Comparison of ENCODE assay signal across 13 cellular contexts in the genomic region with DNA sequence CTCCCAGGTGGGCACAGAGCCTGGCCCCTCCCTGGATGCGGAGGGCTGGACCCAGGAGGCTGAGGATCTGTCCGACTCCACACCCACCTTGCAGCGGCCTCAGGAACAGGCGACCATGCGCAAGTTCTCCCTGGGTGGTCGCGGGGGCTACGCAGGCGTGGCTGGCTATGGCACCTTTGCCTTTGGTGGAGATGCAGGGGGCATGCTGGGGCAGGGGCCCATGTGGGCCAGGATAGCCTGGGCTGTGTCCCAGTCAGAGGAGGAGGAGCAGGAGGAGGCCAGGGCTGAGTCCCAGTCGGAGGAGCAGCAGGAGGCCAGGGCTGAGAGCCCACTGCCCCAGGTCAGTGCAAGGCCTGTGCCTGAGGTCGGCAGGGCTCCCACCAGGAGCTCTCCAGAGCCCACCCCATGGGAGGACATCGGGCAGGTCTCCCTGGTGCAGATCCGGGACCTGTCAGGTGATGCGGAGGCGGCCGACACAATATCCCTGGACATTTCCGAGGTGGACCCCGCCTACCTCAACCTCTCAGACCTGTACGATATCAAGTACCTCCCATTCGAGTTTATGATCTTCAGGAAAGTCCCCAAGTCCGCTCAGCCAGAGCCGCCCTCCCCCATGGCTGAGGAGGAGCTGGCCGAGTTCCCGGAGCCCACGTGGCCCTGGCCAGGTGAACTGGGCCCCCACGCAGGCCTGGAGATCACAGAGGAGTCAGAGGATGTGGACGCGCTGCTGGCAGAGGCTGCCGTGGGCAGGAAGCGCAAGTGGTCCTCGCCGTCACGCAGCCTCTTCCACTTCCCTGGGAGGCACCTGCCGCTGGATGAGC. TPM values are rescaled to one million over a fixed set of nuclear protein-coding genes. Genes with fewer than 3 reads are reported as not detected.
DNase-seq lines count a peak whose midpoint lies in the region; ATAC-seq and TF ChIP-seq lines count a peak whose summit lies in the region.
"Had no signal": no experiment of that assay in that cellular context is flagged by ENCODE, and none has a peak within 500 bp of the region (broad histone marks: within the 10 kb centered on the region; RNA-seq: fewer than 3 reads in every experiment).

No MANE protein-coding gene starts in this region.

- no peak for ATAC-seq in RWPE2 (ENCODE audit: low read depth)
- no peak for ATAC-seq in sciatic nerve
- no peak for ATAC-seq in HG02973 (IDR thresholded peaks at IDR 0.05; ENCODE audit: unreplicated experiment)
- no peak for ATAC-seq in HG03025 (IDR thresholded peaks at IDR 0.05; ENCODE audit: low FRiP score, unreplicated experiment)
- ATAC-seq in HG02763 (IDR thresholded peaks at IDR 0.05; ENCODE audit: unreplicated experiment): no peak

- H3K9me3 ChIP-seq in RWPE2 (ENCODE audit: severe bottlenecking) (no peaks in the 10 kb centered on the region), right atrium auricular region (no peaks in the 10 kb centered on the region)
- H3K9me3 ChIP-seq: BLaER1, SK-N-SH had no signal

- H3K4me1 ChIP-seq in RWPE2 (ENCODE audit: insufficient read depth, poor library complexity, severe bottlenecking) (no peaks in the 10 kb centered on the region), right atrium auricular region (peaks cover 4 to 78% of the 10 kb centered on the region in 2 donors)

- DNase-seq in DMS79 (lab: John Stamatoyannopoulos, UW) (peak; percentile 60), RWPE2 (ENCODE audit: low spot score) (peak; percentile 26), right atrium auricular region (ENCODE audit: low spot score) (no peak), sciatic nerve (ENCODE audit: low spot score) (peak; percentile 68)
- no peak for DNase-seq in stimulated activated CD4-positive, alpha-beta T cell treated with anti-CD3 and anti-CD28 coated beads, Interleukin-12 subunit alpha, Interleukin-12 subunit beta, amount 100 ng/mL, for 4 hours
- DNase-seq: NCI-H1436; NCI-H69; SK-N-SH; stimulated activated naive CD4-positive, alpha-beta T cell treated with Interleukin-2 at 50 U/mL for 16 hours had no signal

- intact Hi-C loops in sciatic nerve (cut with DNase I): no loop called here

- TF ChIP-seq CTCF in RWPE2 (IDR thresholded peaks at IDR 0.05; ENCODE audit: poor library complexity, severe bottlenecking) (no peak), right atrium auricular region (IDR thresholded peaks at IDR 0.05) (no peak)

- no peak overlapping the region for H3K4me3 ChIP-seq in RWPE2 (ENCODE audit: severe bottlenecking)
- no peak overlapping the region for H3K4me3 ChIP-seq in right atrium auricular region
- H3K4me3 ChIP-seq: BLaER1 had no signal

- H3K27me3 ChIP-seq in RWPE2 (ENCODE audit: insufficient read depth, poor library complexity, severe bottlenecking) (no peaks in the 10 kb centered on the region), right atrium auricular region (no peaks in the 10 kb centered on the region)

- H3K36me3 ChIP-seq in RWPE2 (ENCODE audit: low read depth) (no peaks in the 10 kb centered on the region), right atrium auricular region (peaks cover 23% of the 10 kb centered on the region)
- H3K36me3 ChIP-seq: BLaER1 had no signal

- H3K27ac ChIP-seq in RWPE2 (ENCODE audit: poor library complexity, severe bottlenecking) (no peak overlapping the region), right atrium auricular region (peak overlapping the region; percentile 92 to 95)
- H3K27ac ChIP-seq: BLaER1 had no signal

RNA-seq across cellular contexts. Expression of gene TRIM11, which starts 34.2 kb away (rescaled TPM):
- total RNA-seq in right atrium auricular region: 1 to 10 TPM; 5.5 to 9.8 TPM
- total RNA-seq in sciatic nerve: 18.1 TPM

RNA-seq across cellular contexts. Expression of gene TRIM17, which starts 44.3 kb away (rescaled TPM):
- total RNA-seq in right atrium auricular region (not detected), sciatic nerve (1.2 TPM)

Comparison
In these comparisons a context has a peak if more than half of its experiments do, and no peak if none do; other contexts are left out.
1. DNase-seq: peak in DMS79 (single experiment), RWPE2 (single experiment) and sciatic nerve (single experiment); none in right atrium auricular region (single experiment) and stimulated activated CD4-positive, alpha-beta T cell treated with anti-CD3 and anti-CD28 coated beads, Interleukin-12 subunit alpha, Interleukin-12 subunit beta, amount 100 ng/mL, for 4 hours (single experiment).